ENCODE assay signal across 8 cellular contexts in genomic region chr7:112452102-112452888, GRCh38. TPM values are rescaled to one million over a fixed set of nuclear protein-coding genes. Genes with fewer than 3 reads are reported as not detected.
A peak's percentile ranks its signal among the peaks of the same experiment; 100 is the strongest.
DNase-seq lines count a peak whose midpoint lies in the region; ATAC-seq, FAIRE-seq and TF ChIP-seq lines count a peak whose summit lies in the region.

No MANE protein-coding gene starts in this region.

- H3K9me3 Mint-ChIP-seq in nephron: no peaks in the 10 kb centered on the region

- DNase-seq in Caki2 (ENCODE audit: low read depth): peak; percentile 49
- peak; percentile 52 for DNase-seq in HT1080 (ENCODE audit: low read depth)
- peak; percentile 82 for DNase-seq in fibroblast of the aortic adventitia (ENCODE audit: low read depth)
- no peak for DNase-seq in H54 (ENCODE audit: insufficient read length, low spot score)

- FAIRE-seq in H54 (lab: Jason Lieb, UNC): no peak

- H3K36me3 Mint-ChIP-seq in nephron (ENCODE audit: low read depth): peaks cover 11% of the 10 kb centered on the region

- in situ Hi-C loops in Caki2 (cut with HindIII; ENCODE audit: low pct_unique_long_range_greater_than_20kb, low sequenced_read_pairs): no loop called here

- H3K27ac Mint-ChIP-seq in nephron: peak overlapping the region; percentile 93 to 97 (median 97)

- H3K4me3 Mint-ChIP-seq in nephron: peak overlapping the region; percentile 93 to 99 (median 98)

- ATAC-seq in GM18858 (IDR thresholded peaks at IDR 0.05; ENCODE audit: unreplicated experiment) (no peak), GM21423 (IDR thresholded peaks at IDR 0.05; ENCODE audit: unreplicated experiment) (no peak)

- H3K4me1 Mint-ChIP-seq in nephron: peaks cover 42% of the 10 kb centered on the region

- no peak for TF ChIP-seq POLR2A in H54 (IDR thresholded peaks at IDR 0.05; ENCODE audit: low read depth, low read length)

- TF ChIP-seq CTCF in VCaP (conservative IDR thresholded peaks at IDR 0.05): peak; percentile 62
- TF ChIP-seq CTCF in fibroblast of the aortic adventitia (IDR thresholded peaks at IDR 0.05; ENCODE audit: insufficient read depth, low read length): peak; percentile 59
- peak; percentile 36 to 50 (median 36) for TF ChIP-seq CTCF in nephron (IDR thresholded peaks at IDR 0.05; ENCODE audit: unreplicated experiment in 3 of 3)

- H3K4me3 ChIP-seq in fibroblast of the aortic adventitia (ENCODE audit: low read depth, low read length): peak overlapping the region; percentile 97

- H3K27ac ChIP-seq in VCaP: peak overlapping the region; percentile 88

- H3K27me3 Mint-ChIP-seq in nephron (ENCODE audit: low read depth): no peaks in the 10 kb centered on the region

RNA-seq across cellular contexts. Expression of gene IFRD1, which starts 2.0 kb away (rescaled TPM):
- total RNA-seq in Caki2 (2014; rRNA removed; shearing (Covaris generic); ENCODE audit: low replicate concordance): 21.3 and 37.5 TPM in 2 replicates
- total RNA-seq in HT1080 (2014; rRNA removed; shearing (Covaris generic)): 33.7 and 35.7 TPM in 2 replicates
- polyA plus RNA-seq in HT1080 (2015; cell fraction: cytosol; rRNA removed): 39.2 and 45.8 TPM in 2 replicates
- polyA plus RNA-seq in HT1080 (2015; cell fraction: nucleus; rRNA removed): 73.0 and 80.3 TPM in 2 replicates
- total RNA-seq in fibroblast of the aortic adventitia (ENCODE audit: low replicate concordance): 49.5 and 92.7 TPM in 2 replicates

RNA-seq across cellular contexts. Expression of gene LSMEM1, which starts 28.5 kb away (rescaled TPM):
- total RNA-seq in Caki2 (2014; rRNA removed; shearing (Covaris generic); ENCODE audit: low replicate concordance): 0.38 and 0.78 TPM in 2 replicates
- total RNA-seq in HT1080 (2014; rRNA removed; shearing (Covaris generic)): 0.37 and 0.43 TPM in 2 replicates
- polyA plus RNA-seq in HT1080 (2015; cell fraction: cytosol; rRNA removed): 0.17 and 0.50 TPM in 2 replicates
- polyA plus RNA-seq in HT1080 (2015; cell fraction: nucleus; rRNA removed): 1.4 and 4.2 TPM in 2 replicates
- total RNA-seq in fibroblast of the aortic adventitia (ENCODE audit: low replicate concordance): 0.27 TPM in 1 of 2 replicates, not detected in the other
